1 cellular context compared by ENCODE assay signal in the genomic region with DNA sequence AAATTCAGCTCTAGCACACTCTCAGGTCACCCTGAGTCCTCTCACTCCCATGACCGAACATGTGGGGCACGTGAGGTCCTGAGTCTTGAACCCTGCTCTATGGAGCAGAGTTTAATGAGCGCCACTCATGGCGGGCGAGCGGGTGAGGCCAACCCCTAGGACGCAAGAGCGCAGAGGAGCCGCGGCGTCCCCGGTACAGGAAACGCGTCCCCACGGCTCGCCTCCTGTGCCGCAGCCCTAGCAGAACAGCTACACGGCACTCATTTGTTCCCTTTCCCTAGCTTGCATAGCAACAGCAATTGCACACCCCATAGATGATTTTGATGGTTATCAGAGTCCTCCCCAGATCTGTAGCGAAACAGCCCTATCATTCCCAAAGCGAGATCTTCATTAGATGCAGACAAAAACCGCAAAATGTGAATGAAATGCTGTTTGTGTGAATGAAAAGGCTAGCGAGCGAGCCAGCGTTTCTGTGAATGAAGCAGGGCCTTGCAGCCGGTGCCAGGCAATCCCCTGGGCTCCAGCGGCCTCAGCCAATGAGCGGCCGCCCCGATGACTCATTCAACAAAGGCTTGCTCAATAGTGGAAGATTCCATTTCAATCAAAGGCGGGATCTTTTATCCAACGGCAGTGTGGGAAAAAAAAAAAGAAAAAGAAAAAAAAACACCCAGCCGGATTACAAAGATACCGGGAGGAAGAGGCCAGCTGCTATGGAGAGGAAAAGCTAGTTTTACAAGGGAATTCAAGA.
A peak's percentile ranks its signal among the peaks of the same experiment; 100 is the strongest.
TF ChIP-seq lines count a peak whose summit lies in the region.

No MANE protein-coding gene starts in this region.

TF ChIP-seq in HepG2, 621 proteins besides CTCF, POLR2A, EP300 and RAD21 (continued from another document and continues in another):
- TF ChIP-seq, protein P1, sequence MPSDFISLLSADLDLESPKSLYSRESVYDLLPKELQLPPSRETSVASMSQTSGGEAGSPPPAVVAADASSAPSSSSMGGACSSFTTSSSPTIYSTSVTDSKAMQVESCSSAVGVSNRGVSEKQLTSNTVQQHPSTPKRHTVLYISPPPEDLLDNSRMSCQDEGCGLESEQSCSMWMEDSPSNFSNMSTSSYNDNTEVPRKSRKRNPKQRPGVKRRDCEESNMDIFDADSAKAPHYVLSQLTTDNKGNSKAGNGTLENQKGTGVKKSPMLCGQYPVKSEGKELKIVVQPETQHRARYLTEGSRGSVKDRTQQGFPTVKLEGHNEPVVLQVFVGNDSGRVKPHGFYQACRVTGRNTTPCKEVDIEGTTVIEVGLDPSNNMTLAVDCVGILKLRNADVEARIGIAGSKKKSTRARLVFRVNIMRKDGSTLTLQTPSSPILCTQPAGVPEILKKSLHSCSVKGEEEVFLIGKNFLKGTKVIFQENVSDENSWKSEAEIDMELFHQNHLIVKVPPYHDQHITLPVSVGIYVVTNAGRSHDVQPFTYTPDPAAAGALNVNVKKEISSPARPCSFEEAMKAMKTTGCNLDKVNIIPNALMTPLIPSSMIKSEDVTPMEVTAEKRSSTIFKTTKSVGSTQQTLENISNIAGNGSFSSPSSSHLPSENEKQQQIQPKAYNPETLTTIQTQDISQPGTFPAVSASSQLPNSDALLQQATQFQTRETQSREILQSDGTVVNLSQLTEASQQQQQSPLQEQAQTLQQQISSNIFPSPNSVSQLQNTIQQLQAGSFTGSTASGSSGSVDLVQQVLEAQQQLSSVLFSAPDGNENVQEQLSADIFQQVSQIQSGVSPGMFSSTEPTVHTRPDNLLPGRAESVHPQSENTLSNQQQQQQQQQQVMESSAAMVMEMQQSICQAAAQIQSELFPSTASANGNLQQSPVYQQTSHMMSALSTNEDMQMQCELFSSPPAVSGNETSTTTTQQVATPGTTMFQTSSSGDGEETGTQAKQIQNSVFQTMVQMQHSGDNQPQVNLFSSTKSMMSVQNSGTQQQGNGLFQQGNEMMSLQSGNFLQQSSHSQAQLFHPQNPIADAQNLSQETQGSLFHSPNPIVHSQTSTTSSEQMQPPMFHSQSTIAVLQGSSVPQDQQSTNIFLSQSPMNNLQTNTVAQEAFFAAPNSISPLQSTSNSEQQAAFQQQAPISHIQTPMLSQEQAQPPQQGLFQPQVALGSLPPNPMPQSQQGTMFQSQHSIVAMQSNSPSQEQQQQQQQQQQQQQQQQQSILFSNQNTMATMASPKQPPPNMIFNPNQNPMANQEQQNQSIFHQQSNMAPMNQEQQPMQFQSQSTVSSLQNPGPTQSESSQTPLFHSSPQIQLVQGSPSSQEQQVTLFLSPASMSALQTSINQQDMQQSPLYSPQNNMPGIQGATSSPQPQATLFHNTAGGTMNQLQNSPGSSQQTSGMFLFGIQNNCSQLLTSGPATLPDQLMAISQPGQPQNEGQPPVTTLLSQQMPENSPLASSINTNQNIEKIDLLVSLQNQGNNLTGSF (CRISPR knock-in tag; IDR thresholded peaks at IDR 0.05): no peak
- TF ChIP-seq SMAD1 (CRISPR knock-in tag; IDR thresholded peaks at IDR 0.05; ENCODE audit: borderline replicate concordance, low read depth): no peak
- TF ChIP-seq GPN1 (CRISPR knock-in tag; IDR thresholded peaks at IDR 0.05; ENCODE audit: borderline replicate concordance): no peak
- TF ChIP-seq, protein P2, sequence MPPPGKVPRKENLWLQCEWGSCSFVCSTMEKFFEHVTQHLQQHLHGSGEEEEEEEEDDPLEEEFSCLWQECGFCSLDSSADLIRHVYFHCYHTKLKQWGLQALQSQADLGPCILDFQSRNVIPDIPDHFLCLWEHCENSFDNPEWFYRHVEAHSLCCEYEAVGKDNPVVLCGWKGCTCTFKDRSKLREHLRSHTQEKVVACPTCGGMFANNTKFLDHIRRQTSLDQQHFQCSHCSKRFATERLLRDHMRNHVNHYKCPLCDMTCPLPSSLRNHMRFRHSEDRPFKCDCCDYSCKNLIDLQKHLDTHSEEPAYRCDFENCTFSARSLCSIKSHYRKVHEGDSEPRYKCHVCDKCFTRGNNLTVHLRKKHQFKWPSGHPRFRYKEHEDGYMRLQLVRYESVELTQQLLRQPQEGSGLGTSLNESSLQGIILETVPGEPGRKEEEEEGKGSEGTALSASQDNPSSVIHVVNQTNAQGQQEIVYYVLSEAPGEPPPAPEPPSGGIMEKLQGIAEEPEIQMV (CRISPR knock-in tag; IDR thresholded peaks at IDR 0.05; ENCODE audit: low read depth): no peak; the same call in 1 of the 2 replicates
- no peak for TF ChIP-seq FOXC1 (CRISPR knock-in tag; IDR thresholded peaks at IDR 0.05; ENCODE audit: borderline replicate concordance)
- TF ChIP-seq ZMYM2 (CRISPR knock-in tag; IDR thresholded peaks at IDR 0.05): no peak
- 0 out of 2 replicates have a peak, but pooled peaks have one; percentile 41 for TF ChIP-seq ZNF343 (CRISPR knock-in tag; IDR thresholded peaks at IDR 0.05)
- TF ChIP-seq, protein P3, sequence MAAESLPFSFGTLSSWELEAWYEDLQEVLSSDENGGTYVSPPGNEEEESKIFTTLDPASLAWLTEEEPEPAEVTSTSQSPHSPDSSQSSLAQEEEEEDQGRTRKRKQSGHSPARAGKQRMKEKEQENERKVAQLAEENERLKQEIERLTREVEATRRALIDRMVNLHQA (CRISPR knock-in tag; IDR thresholded peaks at IDR 0.05): no peak
- TF ChIP-seq ZNF678 (CRISPR knock-in tag; IDR thresholded peaks at IDR 0.05): no peak
- no peak for TF ChIP-seq DNMT3B (CRISPR knock-in tag; conservative IDR thresholded peaks at IDR 0.05)
- no peak for TF ChIP-seq CREM (IDR thresholded peaks at IDR 0.05)
- no peak for TF ChIP-seq CREM (CRISPR knock-in tag; IDR thresholded peaks at IDR 0.05)
- TF ChIP-seq ZFY (CRISPR knock-in tag; IDR thresholded peaks at IDR 0.05): peak; percentile 66; the same call in 1 of the 2 replicates
- TF ChIP-seq ELF3 (CRISPR knock-in tag; IDR thresholded peaks at IDR 0.05): no peak
- no peak for TF ChIP-seq RFX1 (IDR thresholded peaks at IDR 0.05)
- TF ChIP-seq, protein P4, sequence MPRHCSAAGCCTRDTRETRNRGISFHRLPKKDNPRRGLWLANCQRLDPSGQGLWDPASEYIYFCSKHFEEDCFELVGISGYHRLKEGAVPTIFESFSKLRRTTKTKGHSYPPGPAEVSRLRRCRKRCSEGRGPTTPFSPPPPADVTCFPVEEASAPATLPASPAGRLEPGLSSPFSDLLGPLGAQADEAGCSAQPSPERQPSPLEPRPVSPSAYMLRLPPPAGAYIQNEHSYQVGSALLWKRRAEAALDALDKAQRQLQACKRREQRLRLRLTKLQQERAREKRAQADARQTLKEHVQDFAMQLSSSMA (CRISPR knock-in tag; IDR thresholded peaks at IDR 0.05): 0 out of 2 replicates have a peak, but pooled peaks have one; percentile 60
- TF ChIP-seq, protein P5, sequence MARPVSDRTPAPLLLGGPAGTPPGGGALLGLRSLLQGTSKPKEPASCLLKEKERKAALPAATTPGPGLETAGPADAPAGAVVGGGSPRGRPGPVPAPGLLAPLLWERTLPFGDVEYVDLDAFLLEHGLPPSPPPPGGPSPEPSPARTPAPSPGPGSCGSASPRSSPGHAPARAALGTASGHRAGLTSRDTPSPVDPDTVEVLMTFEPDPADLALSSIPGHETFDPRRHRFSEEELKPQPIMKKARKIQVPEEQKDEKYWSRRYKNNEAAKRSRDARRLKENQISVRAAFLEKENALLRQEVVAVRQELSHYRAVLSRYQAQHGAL (CRISPR knock-in tag; IDR thresholded peaks at IDR 0.05; ENCODE audit: not compliant biosample characterization): no peak
- no peak for TF ChIP-seq ATAD3A (CRISPR knock-in tag; IDR thresholded peaks at IDR 0.05)
- no peak for TF ChIP-seq ZFYVE20 (CRISPR knock-in tag; IDR thresholded peaks at IDR 0.05; ENCODE audit: borderline replicate concordance, low read depth)
- no peak for TF ChIP-seq GABPA (IDR thresholded peaks at IDR 0.05; ENCODE audit: low read depth, low read length)
- TF ChIP-seq GABPA (CRISPR knock-in tag; IDR thresholded peaks at IDR 0.05; ENCODE audit: low read depth): peak; percentile 45; the same call in 1 of the 2 replicates
- no peak; the same call in 1 of the 2 replicates for TF ChIP-seq ZNF121 (CRISPR knock-in tag; IDR thresholded peaks at IDR 0.05)
- TF ChIP-seq SMAD3 (CRISPR knock-in tag; IDR thresholded peaks at IDR 0.05): no peak
- TF ChIP-seq, protein P6, sequence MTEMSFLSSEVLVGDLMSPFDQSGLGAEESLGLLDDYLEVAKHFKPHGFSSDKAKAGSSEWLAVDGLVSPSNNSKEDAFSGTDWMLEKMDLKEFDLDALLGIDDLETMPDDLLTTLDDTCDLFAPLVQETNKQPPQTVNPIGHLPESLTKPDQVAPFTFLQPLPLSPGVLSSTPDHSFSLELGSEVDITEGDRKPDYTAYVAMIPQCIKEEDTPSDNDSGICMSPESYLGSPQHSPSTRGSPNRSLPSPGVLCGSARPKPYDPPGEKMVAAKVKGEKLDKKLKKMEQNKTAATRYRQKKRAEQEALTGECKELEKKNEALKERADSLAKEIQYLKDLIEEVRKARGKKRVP (CRISPR knock-in tag; IDR thresholded peaks at IDR 0.05): 0 out of 4 replicates have a peak, but pooled peaks of 1 of the 2 experiments have one; percentile 21
- TF ChIP-seq ZNF296 (CRISPR knock-in tag; conservative IDR thresholded peaks at IDR 0.05): no peak
- TF ChIP-seq MYC (CRISPR knock-in tag; IDR thresholded peaks at IDR 0.05; ENCODE audit: borderline replicate concordance): peak; percentile 42; the same call in 1 of the 2 replicates
- no peak for TF ChIP-seq ZNF841 (CRISPR knock-in tag; IDR thresholded peaks at IDR 0.05; ENCODE audit: borderline replicate concordance)
- no peak for TF ChIP-seq ZNF20 (CRISPR knock-in tag; IDR thresholded peaks at IDR 0.05)
- no peak for TF ChIP-seq ATRX (CRISPR knock-in tag; IDR thresholded peaks at IDR 0.05; ENCODE audit: borderline replicate concordance)
- TF ChIP-seq MED8 (CRISPR knock-in tag; IDR thresholded peaks at IDR 0.05; ENCODE audit: insufficient replicate concordance): no peak
- no peak for TF ChIP-seq ZNF224 (CRISPR knock-in tag; IDR thresholded peaks at IDR 0.05)
- no peak for TF ChIP-seq SAFB2 (CRISPR knock-in tag; IDR thresholded peaks at IDR 0.05; ENCODE audit: borderline replicate concordance, low read depth)
- TF ChIP-seq MYNN (CRISPR knock-in tag; IDR thresholded peaks at IDR 0.05; ENCODE audit: low read depth): no peak
- peak; percentile 39; the same call in 1 of the 2 replicates for TF ChIP-seq KDM5B (CRISPR knock-in tag; IDR thresholded peaks at IDR 0.05; ENCODE audit: borderline replicate concordance)
- TF ChIP-seq FOXO1 (CRISPR knock-in tag; IDR thresholded peaks at IDR 0.05): no peak
- TF ChIP-seq BORCS8-MEF2B (CRISPR knock-in tag; IDR thresholded peaks at IDR 0.05): peak; percentile 55; the same call in 1 of the 2 replicates
- no peak for TF ChIP-seq ZNF607 (CRISPR knock-in tag; IDR thresholded peaks at IDR 0.05; ENCODE audit: borderline replicate concordance)
- no peak for TF ChIP-seq GZF1 (CRISPR knock-in tag; IDR thresholded peaks at IDR 0.05)
- TF ChIP-seq ZNF451 (CRISPR knock-in tag; IDR thresholded peaks at IDR 0.05): no peak
- no peak for TF ChIP-seq MIER3 (CRISPR knock-in tag; IDR thresholded peaks at IDR 0.05; ENCODE audit: borderline replicate concordance)
- TF ChIP-seq ZMYM3 (CRISPR knock-in tag; IDR thresholded peaks at IDR 0.05): no peak
- TF ChIP-seq, protein P7, sequence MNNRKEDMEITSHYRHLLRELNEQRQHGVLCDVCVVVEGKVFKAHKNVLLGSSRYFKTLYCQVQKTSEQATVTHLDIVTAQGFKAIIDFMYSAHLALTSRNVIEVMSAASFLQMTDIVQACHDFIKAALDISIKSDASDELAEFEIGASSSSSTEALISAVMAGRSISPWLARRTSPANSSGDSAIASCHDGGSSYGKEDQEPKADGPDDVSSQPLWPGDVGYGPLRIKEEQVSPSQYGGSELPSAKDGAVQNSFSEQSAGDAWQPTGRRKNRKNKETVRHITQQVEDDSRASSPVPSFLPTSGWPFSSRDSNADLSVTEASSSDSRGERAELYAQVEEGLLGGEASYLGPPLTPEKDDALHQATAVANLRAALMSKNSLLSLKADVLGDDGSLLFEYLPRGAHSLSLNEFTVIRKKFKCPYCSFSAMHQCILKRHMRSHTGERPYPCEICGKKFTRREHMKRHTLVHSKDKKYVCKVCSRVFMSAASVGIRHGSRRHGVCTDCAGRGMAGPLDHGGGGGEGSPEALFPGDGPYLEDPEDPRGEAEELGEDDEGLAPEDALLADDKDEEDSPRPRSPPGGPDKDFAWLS (CRISPR knock-in tag; IDR thresholded peaks at IDR 0.05; ENCODE audit: borderline replicate concordance): no peak
- TF ChIP-seq NKX3-1 (CRISPR knock-in tag; IDR thresholded peaks at IDR 0.05): no peak
- peak; percentile 80; the same call in 1 of the 2 replicates for TF ChIP-seq JUN (CRISPR knock-in tag; IDR thresholded peaks at IDR 0.05)
- TF ChIP-seq, protein P8, sequence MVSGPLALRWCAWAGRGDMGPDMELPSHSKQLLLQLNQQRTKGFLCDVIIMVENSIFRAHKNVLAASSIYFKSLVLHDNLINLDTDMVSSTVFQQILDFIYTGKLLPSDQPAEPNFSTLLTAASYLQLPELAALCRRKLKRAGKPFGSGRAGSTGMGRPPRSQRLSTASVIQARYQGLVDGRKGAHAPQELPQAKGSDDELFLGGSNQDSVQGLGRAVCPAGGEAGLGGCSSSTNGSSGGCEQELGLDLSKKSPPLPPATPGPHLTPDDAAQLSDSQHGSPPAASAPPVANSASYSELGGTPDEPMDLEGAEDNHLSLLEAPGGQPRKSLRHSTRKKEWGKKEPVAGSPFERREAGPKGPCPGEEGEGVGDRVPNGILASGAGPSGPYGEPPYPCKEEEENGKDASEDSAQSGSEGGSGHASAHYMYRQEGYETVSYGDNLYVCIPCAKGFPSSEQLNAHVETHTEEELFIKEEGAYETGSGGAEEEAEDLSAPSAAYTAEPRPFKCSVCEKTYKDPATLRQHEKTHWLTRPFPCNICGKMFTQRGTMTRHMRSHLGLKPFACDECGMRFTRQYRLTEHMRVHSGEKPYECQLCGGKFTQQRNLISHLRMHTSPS (CRISPR knock-in tag; IDR thresholded peaks at IDR 0.05; ENCODE audit: low read depth): no peak
- TF ChIP-seq MTA1 (CRISPR knock-in tag; IDR thresholded peaks at IDR 0.05; ENCODE audit: borderline replicate concordance): peak; percentile 59; the same call in 1 of the 2 replicates
- TF ChIP-seq ZBTB8A (CRISPR knock-in tag; IDR thresholded peaks at IDR 0.05; ENCODE audit: borderline replicate concordance, low read depth): no peak
- no peak for TF ChIP-seq ZBTB21 (CRISPR knock-in tag; IDR thresholded peaks at IDR 0.05)
- no peak for TF ChIP-seq ZNF10 (CRISPR knock-in tag; IDR thresholded peaks at IDR 0.05; ENCODE audit: borderline replicate concordance, low read depth)
- no peak for TF ChIP-seq PAWR (CRISPR knock-in tag; IDR thresholded peaks at IDR 0.05; ENCODE audit: borderline replicate concordance)
- TF ChIP-seq KDM2A (CRISPR knock-in tag; IDR thresholded peaks at IDR 0.05; ENCODE audit: borderline replicate concordance, low read depth): peak; percentile 45; the same call in 1 of the 2 replicates
- no peak for TF ChIP-seq ARHGAP35 (CRISPR knock-in tag; IDR thresholded peaks at IDR 0.05; ENCODE audit: borderline replicate concordance)
- TF ChIP-seq ZFP37 (CRISPR knock-in tag; IDR thresholded peaks at IDR 0.05; ENCODE audit: borderline replicate concordance): no peak
- TF ChIP-seq, protein P9, sequence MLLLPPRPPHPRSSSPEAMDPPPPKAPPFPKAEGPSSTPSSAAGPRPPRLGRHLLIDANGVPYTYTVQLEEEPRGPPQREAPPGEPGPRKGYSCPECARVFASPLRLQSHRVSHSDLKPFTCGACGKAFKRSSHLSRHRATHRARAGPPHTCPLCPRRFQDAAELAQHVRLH (CRISPR knock-in tag; IDR thresholded peaks at IDR 0.05; ENCODE audit: borderline replicate concordance, low read depth): no peak
- TF ChIP-seq ZNF484 (CRISPR knock-in tag; IDR thresholded peaks at IDR 0.05; ENCODE audit: borderline replicate concordance, low read depth): no peak
- TF ChIP-seq ISX (CRISPR knock-in tag; conservative IDR thresholded peaks at IDR 0.05): no peak
- no peak for TF ChIP-seq SUZ12 (IDR thresholded peaks at IDR 0.05; ENCODE audit: low read depth, low read length)
- TF ChIP-seq HNRNPK (IDR thresholded peaks at IDR 0.05; ENCODE audit: low read depth, low read length, poor library complexity, severe bottlenecking): no peak
- TF ChIP-seq ZNF782 (CRISPR knock-in tag; IDR thresholded peaks at IDR 0.05; ENCODE audit: borderline replicate concordance): no peak
